ENCODE assay signal across 13 cellular contexts in genomic region chr4:3257125-3257690, GRCh38. TPM values are rescaled to one million over a fixed set of nuclear protein-coding genes. Genes with fewer than 3 reads are reported as not detected.
DNase-seq lines count a peak whose midpoint lies in the region; ATAC-seq, FAIRE-seq and TF ChIP-seq lines count a peak whose summit lies in the region.
"Had no signal": no experiment of that assay in that cellular context is flagged by ENCODE, and none has a peak within 500 bp of the region (broad histone marks: within the 10 kb centered on the region; RNA-seq: fewer than 3 reads in every experiment).

No MANE protein-coding gene starts in this region.

- DNase-seq in COR-L47 (lab: John Stamatoyannopoulos, UW) (peak; percentile 83), NCI-H526 treated with DMSO at 0.1 percent for 48 hours (lab: John Stamatoyannopoulos, UW) (peak; percentile 35), kidney (peak; percentile 45), medulla oblongata (ENCODE audit: extremely low spot score) (no peak), UCSD-AML1 (lab: John Stamatoyannopoulos, UW; ENCODE audit: unreplicated experiment) (no peak), occipital lobe (lab: John Stamatoyannopoulos, UW) (no peak)
- no peak for DNase-seq in stimulated activated CD4-positive, alpha-beta T cell treated with anti-CD3 and anti-CD28 coated beads, Interleukin-1b, Interleukin-23, amount 100 ng/mL, for 48 hours
- DNase-seq: activated T-cell treated with anti-CD3 and anti-CD28 coated beads, Interleukin-2, amount 50 U/mL, for 48 hours; NCI-H1048; stimulated activated CD4-positive, alpha-beta T cell treated with anti-CD3 and anti-CD28 coated beads, Interleukin-4, amount 100 ng/mL, for 4 hours had no signal

- no peaks in the 10 kb centered on the region for H3K36me3 ChIP-seq in kidney (ENCODE audit: control insufficient read depth in 1 of 2, insufficient read depth in 2 of 2, low read length in 2 of 2)

- no peak overlapping the region for H3K9ac ChIP-seq in kidney (ENCODE audit: low read length in 2 of 2)

- no peaks in the 10 kb centered on the region for H3K9me3 ChIP-seq in kidney (ENCODE audit: control insufficient read depth in 1 of 2, low read length in 2 of 2)

- no peak for FAIRE-seq in kidney (lab: Jason Lieb, UNC)

- peak; percentile 11 for ATAC-seq in HG03060 (IDR thresholded peaks at IDR 0.05; ENCODE audit: low read depth, unreplicated experiment)
- ATAC-seq: T-cell had no signal

- H3K27ac ChIP-seq in kidney (ENCODE audit: low read depth in 2 of 2, low read length in 2 of 2) = no peak overlapping the region

- H3K4me1 ChIP-seq in kidney (ENCODE audit: control insufficient read depth in 1 of 2, insufficient read depth in 1 of 2, low read depth in 1 of 2, low read length in 2 of 2) = no peaks in the 10 kb centered on the region

- no peak for TF ChIP-seq CTCF in kidney (IDR thresholded peaks at IDR 0.05; ENCODE audit: borderline replicate concordance, extremely low read depth, insufficient read depth)

- intact Hi-C loops in kidney (cut with DNase I) = no loop called here

- H3K4me3 ChIP-seq in kidney (ENCODE audit: low read length in 2 of 2) = no peak overlapping the region

RNA-seq across cellular contexts. Expression of gene MSANTD1, which starts 8.2 kb away (rescaled TPM):
- total RNA-seq in kidney = 0.91 TPM
- polyA plus RNA-seq in kidney (ENCODE audit: insufficient read depth, low read depth, low replicate concordance) = not detected
- 5.9 TPM for total RNA-seq in occipital lobe
- polyA plus RNA-seq: CD8-positive, alpha-beta memory T cell had no signal

RNA-seq across cellular contexts. Expression of gene RGS12, which starts 35.6 kb away (rescaled TPM):
- 35.5 TPM for total RNA-seq in kidney
- 18.0 TPM for polyA plus RNA-seq in kidney (ENCODE audit: insufficient read depth, low read depth, low replicate concordance)
- total RNA-seq in occipital lobe = 68.8 TPM

Comparison
In these comparisons a context has a peak if more than half of its experiments do, and no peak if none do; other contexts are left out.
1. DNase-seq: peak in COR-L47 (single experiment), NCI-H526 treated with DMSO at 0.1 percent for 48 hours (single experiment) and kidney (single experiment); none in medulla oblongata (single experiment), stimulated activated CD4-positive, alpha-beta T cell treated with anti-CD3 and anti-CD28 coated beads, Interleukin-1b, Interleukin-23, amount 100 ng/mL, for 48 hours (single experiment), UCSD-AML1 (single experiment) and occipital lobe (single experiment).